Comparison of ENCODE assay signal across 13 cellular contexts in the genomic region with DNA sequence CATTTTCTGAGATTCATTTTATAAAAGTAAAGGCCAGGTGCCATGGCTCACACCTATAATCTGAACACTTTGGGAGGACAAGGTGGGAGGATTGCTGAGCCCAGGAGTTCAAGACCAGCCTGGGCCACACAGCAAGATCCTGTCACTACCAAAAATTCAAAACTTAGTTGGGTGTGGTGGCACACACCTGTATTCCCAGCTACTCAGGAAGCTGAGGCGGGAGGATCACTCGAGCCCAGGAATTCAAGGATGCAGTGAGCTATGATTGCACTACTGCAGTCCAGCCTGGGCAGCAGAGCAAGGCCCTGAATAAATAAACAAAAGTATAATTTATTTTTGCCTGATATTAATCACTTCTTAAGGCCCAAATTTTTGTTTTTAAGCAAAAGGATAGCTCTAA. TPM values are rescaled to one million over a fixed set of nuclear protein-coding genes. Genes with fewer than 3 reads are reported as not detected.
DNase-seq lines count a peak whose midpoint lies in the region; ATAC-seq and TF ChIP-seq lines count a peak whose summit lies in the region.
"Had no signal": no experiment of that assay in that cellular context is flagged by ENCODE, and none has a peak within 500 bp of the region (broad histone marks: within the 10 kb centered on the region; RNA-seq: fewer than 3 reads in every experiment).

No MANE protein-coding gene starts in this region.

- WGBS in tibial nerve, 2 donors: 82% methylated on average over 2 of the region's 2 CpGs

- peaks cover 37% of the 10 kb centered on the region for H3K4me1 Mint-ChIP-seq in activated CD8-positive, alpha-beta T cell treated with anti-CD3 and anti-CD28 coated beads for 36 hours (ENCODE audit: low read depth)
- peaks cover 9% of the 10 kb centered on the region for H3K4me1 Mint-ChIP-seq in mesothelial cell of epicardium

- peaks cover 7% of the 10 kb centered on the region for H3K36me3 Mint-ChIP-seq in activated CD8-positive, alpha-beta T cell treated with anti-CD3 and anti-CD28 coated beads for 36 hours (ENCODE audit: low read depth)
- peaks cover 1% of the 10 kb centered on the region for H3K36me3 Mint-ChIP-seq in mesothelial cell of epicardium

- ATAC-seq in Right ventricle myocardium inferior: no peak
- no peak for ATAC-seq in activated CD8-positive, alpha-beta T cell treated with anti-CD3 and anti-CD28 coated beads for 36 hours

- H3K27me3 ChIP-seq in left ventricle myocardium inferior (ENCODE audit: low read depth) (no peaks in the 10 kb centered on the region), tibial nerve (no peaks in the 10 kb centered on the region)

- intact Hi-C loops in left ventricle myocardium inferior (cut with micrococcal nuclease) (no loop called here), Right ventricle myocardium inferior (cut with DNase I) (no loop called here)
- intact Hi-C loops in activated CD8-positive, alpha-beta T cell treated with anti-CD3 and anti-CD28 coated beads for 36 hours (cut with micrococcal nuclease): no loop called here

- H3K4me1 ChIP-seq in left ventricle myocardium inferior: peaks cover 28% of the 10 kb centered on the region
- H3K4me1 ChIP-seq in tibial nerve: peaks cover 0 to 27% (median 8%) of the 10 kb centered on the region in 4 donors

- TF ChIP-seq POLR2A in tibial nerve (IDR thresholded peaks at IDR 0.05): no peak

- CTCF ChIA-PET in activated CD8-positive, alpha-beta T cell treated with anti-CD3 and anti-CD28 coated beads for 36 hours (lab: Charles Lee): interaction anchor here (1.0 to 2.0 kb wide), 9 partner anchors 15 to 364 kb away, joined by 3 to 10 read pairs (median 5); no protein-coding TSS in a partner anchor

- no peak overlapping the region for H3K4me3 Mint-ChIP-seq in activated CD8-positive, alpha-beta T cell treated with anti-CD3 and anti-CD28 coated beads for 36 hours
- H3K4me3 Mint-ChIP-seq in mesothelial cell of epicardium: no peak overlapping the region

- no peak for TF ChIP-seq EP300 in tibial nerve (IDR thresholded peaks at IDR 0.05)

- POLR2A ChIA-PET in activated CD8-positive, alpha-beta T cell treated with anti-CD3 and anti-CD28 coated beads for 36 hours (lab: Charles Lee): interaction anchor here (1.1 to 1.6 kb wide), 3 partner anchors 35 to 310 kb away, joined by 4 to 6 read pairs (median 5); a partner anchor contains a TSS

- no peak for TF ChIP-seq CTCF in left ventricle myocardium inferior (IDR thresholded peaks at IDR 0.05; ENCODE audit: borderline replicate concordance)
- no peak for TF ChIP-seq CTCF in activated CD8-positive, alpha-beta T cell treated with anti-CD3 and anti-CD28 coated beads for 36 hours (IDR thresholded peaks at IDR 0.05)
- no peak for TF ChIP-seq CTCF in mesothelial cell of epicardium (IDR thresholded peaks at IDR 0.05; ENCODE audit: unreplicated experiment)
- TF ChIP-seq CTCF in tibial nerve (IDR thresholded peaks at IDR 0.05): no peak

- no peak for DNase-seq in left ventricle myocardium inferior
- DNase-seq in Right ventricle myocardium inferior (ENCODE audit: missing footprints): no peak
- DNase-seq in activated CD8-positive, alpha-beta T cell treated with anti-CD3 and anti-CD28 coated beads for 36 hours: no peak
- DNase-seq in mesothelial cell of epicardium (ENCODE audit: low spot score in 2 of 2, unreplicated experiment in 2 of 2): no peak
- DNase-seq in tibial nerve (ENCODE audit: low spot score in 2 of 2): no peak
- DNase-seq in NCI-H1930 (lab: John Stamatoyannopoulos, UW): no peak
- no peak for DNase-seq in NCI-H187 treated with DMSO at 0.1 percent for 48 hours (lab: John Stamatoyannopoulos, UW)
- DNase-seq in SK-N-DZ (ENCODE audit: low spot score): no peak
- DNase-seq: cortex of kidney, NCI-H1048, NCI-H2107, NCI-H748 treated with DMSO at 0.1 percent for 48 hours, T-helper 2 cell had no signal

- H3K27me3 Mint-ChIP-seq in activated CD8-positive, alpha-beta T cell treated with anti-CD3 and anti-CD28 coated beads for 36 hours: no peaks in the 10 kb centered on the region
- H3K27me3 Mint-ChIP-seq in mesothelial cell of epicardium (ENCODE audit: low read depth): no peaks in the 10 kb centered on the region

- H3K27ac ChIP-seq in left ventricle myocardium inferior (replicated peaks) (peak overlapping the region; percentile 84), tibial nerve (peak overlapping the region in 3 of 4 donors; percentile 63 to 87 (median 82))

- H3K36me3 ChIP-seq in left ventricle myocardium inferior (peaks cover 27% of the 10 kb centered on the region), tibial nerve (peaks cover 0 to 55% (median 5%) of the 10 kb centered on the region in 3 donors)

- no peaks in the 10 kb centered on the region for H3K9me3 Mint-ChIP-seq in activated CD8-positive, alpha-beta T cell treated with anti-CD3 and anti-CD28 coated beads for 36 hours
- H3K9me3 Mint-ChIP-seq in mesothelial cell of epicardium: no peaks in the 10 kb centered on the region

- H3K4me3 ChIP-seq in left ventricle myocardium inferior: no peak overlapping the region
- no peak overlapping the region for H3K4me3 ChIP-seq in tibial nerve

- H3K27ac Mint-ChIP-seq in activated CD8-positive, alpha-beta T cell treated with anti-CD3 and anti-CD28 coated beads for 36 hours: peak overlapping the region; percentile 96
- peak overlapping the region; percentile 2 for H3K27ac Mint-ChIP-seq in mesothelial cell of epicardium

- H3K9me3 ChIP-seq in left ventricle myocardium inferior (replicated peaks) (no peaks in the 10 kb centered on the region), tibial nerve (no peaks in the 10 kb centered on the region)

RNA-seq across cellular contexts. Expression of a gene that starts 40.5 kb away (rescaled TPM):
- 10.3 TPM for total RNA-seq in left ventricle myocardium inferior
- total RNA-seq in Right ventricle myocardium inferior: 10.2 TPM
- 1 to 10 TPM; 6.6 to 6.7 TPM for total RNA-seq in activated CD8-positive, alpha-beta T cell treated with anti-CD3 and anti-CD28 coated beads for 36 hours
- total RNA-seq in mesothelial cell of epicardium: 14.4 to 17.3 TPM (median 16.0 TPM) in 3 replicates
- 10 to 100 TPM; 12.3 to 19.5 (median 16.7) TPM for total RNA-seq in tibial nerve
- polyA plus RNA-seq in SK-N-DZ (2014; cell fraction: cytosol; rRNA removed): 5.4 and 17.8 TPM in 2 replicates
- 3.5 and 4.6 TPM in 2 replicates for polyA plus RNA-seq in SK-N-DZ (2014; cell fraction: nucleus; rRNA removed)
